In the genomic region with DNA sequence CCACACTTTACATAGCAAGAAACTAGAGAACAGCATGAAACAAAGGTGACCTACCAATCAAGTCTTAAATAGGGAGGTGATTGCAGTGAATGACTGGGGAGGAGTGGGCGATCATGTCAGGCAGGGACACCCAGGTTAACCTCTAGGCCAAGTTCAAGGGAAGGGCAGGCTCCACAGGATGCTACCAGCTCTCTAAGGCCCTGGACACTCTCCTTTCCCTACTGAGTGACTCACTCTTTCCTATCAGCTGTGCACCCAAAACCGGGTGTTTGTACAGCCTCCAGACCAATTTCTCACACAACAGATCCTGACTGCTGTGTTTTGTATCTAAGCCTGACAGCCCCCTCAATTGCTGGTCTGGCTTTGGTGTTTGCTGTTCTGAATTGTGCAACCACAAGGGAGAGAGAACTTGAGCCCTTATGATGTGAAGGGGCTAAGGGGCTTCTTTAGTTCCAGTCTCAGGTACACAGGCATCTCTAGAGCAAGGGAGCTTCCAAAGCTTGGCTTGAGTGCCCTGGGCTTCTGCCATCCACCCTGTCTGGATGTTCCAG, we compare ENCODE assay signal across 12 cellular contexts.
A peak's percentile ranks its signal among the peaks of the same experiment; 100 is the strongest.
DNase-seq lines count a peak whose midpoint lies in the region; ATAC-seq, FAIRE-seq and TF ChIP-seq lines count a peak whose summit lies in the region.
"Had no signal": no experiment of that assay in that cellular context is flagged by ENCODE, and none has a peak within 500 bp of the region (broad histone marks: within the 10 kb centered on the region; RNA-seq: fewer than 3 reads in every experiment).

No MANE protein-coding gene starts in this region.

- in situ Hi-C loops in astrocyte of the cerebellum (cut with HindIII; ENCODE audit: low sequenced_read_pairs), result no loop called here

- TF ChIP-seq CTCF in astrocyte of the cerebellum (IDR thresholded peaks at IDR 0.05; ENCODE audit: low read depth, low read length, missing control alignments), result no peak

- ATAC-seq in GM21515 (IDR thresholded peaks at IDR 0.05; ENCODE audit: unreplicated experiment) (no peak), HG02981 (IDR thresholded peaks at IDR 0.05; ENCODE audit: unreplicated experiment) (no peak), GM18519 (IDR thresholded peaks at IDR 0.05; ENCODE audit: low FRiP score, unreplicated experiment) (no peak)

- FAIRE-seq in GM19239 (lab: Jason Lieb, UNC), result no peak

- no peak overlapping the region for H3K4me3 ChIP-seq in astrocyte of the cerebellum (ENCODE audit: low read depth, low read length)

- DNase-seq in Ammon's horn (ENCODE audit: low spot score) (peak; percentile 35), Kasumi-1 (lab: John Stamatoyannopoulos, UW) (peak; percentile 58 to 60), astrocyte of the cerebellum (ENCODE audit: low read depth) (peak; percentile 49), lung microvascular endothelial cell (ENCODE audit: low read depth in 2 of 2) (peak; percentile 73 to 87), GM19239 (ENCODE audit: insufficient read length, low spot score) (no peak)
- DNase-seq: activated CD4-positive, alpha-beta T cell treated with anti-CD3 and anti-CD28 coated beads, Interleukin-2, amount 10 ng/mL, durations not matched to agents 7 days and 5 days; DND-41; left cardiac atrium; NCI-H82 had no signal
